Comparison of ENCODE assay signal across 1 cellular context in the genomic region with DNA sequence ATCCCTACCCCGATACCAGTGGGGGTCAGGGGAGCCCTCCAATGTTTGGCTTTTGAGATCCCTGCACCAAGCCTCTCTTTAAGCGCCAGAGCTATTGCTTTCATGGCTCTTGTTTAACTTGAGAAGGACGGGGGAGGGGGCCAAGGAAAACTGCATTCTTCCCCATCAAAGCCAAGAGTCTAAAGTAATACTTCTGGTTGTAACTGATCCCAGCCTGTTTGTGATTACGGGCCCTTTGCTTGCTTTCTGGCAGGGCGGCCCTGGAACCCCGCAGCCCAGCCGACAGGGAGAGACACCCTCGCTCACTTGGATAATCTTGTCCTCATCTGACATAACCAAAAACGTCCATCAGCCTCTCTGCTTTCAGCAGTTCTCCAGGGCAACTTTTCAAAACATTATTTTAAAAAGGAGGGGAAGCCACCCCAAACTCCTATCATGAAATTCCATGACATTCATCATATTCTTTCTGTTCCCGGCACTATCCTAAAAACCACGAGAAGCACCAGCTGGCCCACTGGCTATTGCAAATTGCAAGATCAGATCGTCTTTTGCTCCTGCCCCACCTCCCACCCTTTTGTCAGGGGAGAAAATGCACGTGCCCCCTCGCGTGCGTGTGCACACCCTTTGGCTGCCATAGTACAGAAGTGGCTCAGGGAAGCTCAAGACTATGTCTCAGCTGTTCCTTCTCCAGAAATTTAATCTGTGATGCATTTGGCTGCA.
TF ChIP-seq lines count a peak whose summit lies in the region.

No MANE protein-coding gene starts in this region.

TF ChIP-seq in IMR-90, 13 proteins besides CTCF, POLR2A, EP300 and RAD21 (continued from another document):
- TF ChIP-seq, protein P1, sequence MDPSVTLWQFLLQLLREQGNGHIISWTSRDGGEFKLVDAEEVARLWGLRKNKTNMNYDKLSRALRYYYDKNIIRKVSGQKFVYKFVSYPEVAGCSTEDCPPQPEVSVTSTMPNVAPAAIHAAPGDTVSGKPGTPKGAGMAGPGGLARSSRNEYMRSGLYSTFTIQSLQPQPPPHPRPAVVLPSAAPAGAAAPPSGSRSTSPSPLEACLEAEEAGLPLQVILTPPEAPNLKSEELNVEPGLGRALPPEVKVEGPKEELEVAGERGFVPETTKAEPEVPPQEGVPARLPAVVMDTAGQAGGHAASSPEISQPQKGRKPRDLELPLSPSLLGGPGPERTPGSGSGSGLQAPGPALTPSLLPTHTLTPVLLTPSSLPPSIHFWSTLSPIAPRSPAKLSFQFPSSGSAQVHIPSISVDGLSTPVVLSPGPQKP (IDR thresholded peaks at IDR 0.05; ENCODE audit: borderline replicate concordance, low read depth, low read length): no peak
- TF ChIP-seq CEBPB (IDR thresholded peaks at IDR 0.05; ENCODE audit: low read depth, low read length) (no peak), MXI1 (IDR thresholded peaks at IDR 0.05; ENCODE audit: borderline replicate concordance, low read depth, low read length) (no peak), MAFK (IDR thresholded peaks at IDR 0.05; ENCODE audit: low read depth, low read length) (no peak), NFE2L2 (IDR thresholded peaks at IDR 0.05; ENCODE audit: low read depth, low read length) (no peak), FOS (IDR thresholded peaks at IDR 0.05; ENCODE audit: low read depth, low read length) (no peak)
- TF ChIP-seq, protein P2, sequence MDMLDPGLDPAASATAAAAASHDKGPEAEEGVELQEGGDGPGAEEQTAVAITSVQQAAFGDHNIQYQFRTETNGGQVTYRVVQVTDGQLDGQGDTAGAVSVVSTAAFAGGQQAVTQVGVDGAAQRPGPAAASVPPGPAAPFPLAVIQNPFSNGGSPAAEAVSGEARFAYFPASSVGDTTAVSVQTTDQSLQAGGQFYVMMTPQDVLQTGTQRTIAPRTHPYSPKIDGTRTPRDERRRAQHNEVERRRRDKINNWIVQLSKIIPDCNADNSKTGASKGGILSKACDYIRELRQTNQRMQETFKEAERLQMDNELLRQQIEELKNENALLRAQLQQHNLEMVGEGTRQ (IDR thresholded peaks at IDR 0.05; ENCODE audit: low read depth, low read length): no peak
